9 cellular contexts compared by ENCODE assay signal in the genomic region with DNA sequence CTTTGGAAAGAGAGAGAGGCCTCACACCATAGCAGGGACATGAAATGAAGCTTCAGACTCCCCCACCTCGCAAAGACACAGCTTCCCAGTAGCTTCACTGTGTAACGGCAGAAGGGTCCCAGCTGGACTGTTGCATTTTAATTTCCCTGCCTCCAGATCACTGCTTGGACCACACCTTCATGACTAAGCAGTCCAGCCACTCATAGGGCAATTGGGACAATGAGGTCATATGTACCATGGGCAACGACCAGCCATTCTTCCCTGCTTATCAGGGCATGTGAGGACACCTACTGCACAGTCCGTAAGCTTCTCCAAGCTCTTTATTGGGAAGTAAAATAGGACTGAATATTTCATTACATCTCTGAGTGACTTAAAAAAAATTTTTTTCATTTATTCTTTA.
DNase-seq lines count a peak whose midpoint lies in the region; ATAC-seq and TF ChIP-seq lines count a peak whose summit lies in the region.
"Had no signal": no experiment of that assay in that cellular context is flagged by ENCODE, and none has a peak within 500 bp of the region (broad histone marks: within the 10 kb centered on the region; RNA-seq: fewer than 3 reads in every experiment).

No MANE protein-coding gene starts in this region.

- H3K36me3 ChIP-seq in liver (ENCODE audit: control insufficient read depth in 4 of 4, insufficient read depth in 3 of 4, low read depth in 1 of 4, low read length in 3 of 4) (no peaks in the 10 kb centered on the region), aorta (ENCODE audit: control insufficient read depth in 1 of 2, insufficient read depth in 2 of 2, low read length in 1 of 2) (no peaks in the 10 kb centered on the region)

- no peak overlapping the region for H3K9ac ChIP-seq in liver (ENCODE audit: low read depth in 1 of 2, low read length in 2 of 2)

- H3K27ac ChIP-seq in liver (ENCODE audit: low read depth in 1 of 2, low read length in 2 of 2): no peak overlapping the region
- H3K27ac ChIP-seq in aorta (ENCODE audit: low read depth in 1 of 2, low read length in 2 of 2): peak overlapping the region in 1 of 2 donors; percentile 39

- no peak overlapping the region for H3K4me3 ChIP-seq in liver (ENCODE audit: low read depth in 1 of 3, low read length in 3 of 3)
- H3K4me3 ChIP-seq in aorta (ENCODE audit: low read length in 2 of 2): no peak overlapping the region

- peak; percentile 85 for ATAC-seq in aorta (ENCODE audit: low FRiP score)
- ATAC-seq in HG02588 (IDR thresholded peaks at IDR 0.05; ENCODE audit: unreplicated experiment): no peak
- no peak for ATAC-seq in GM19463 (IDR thresholded peaks at IDR 0.05; ENCODE audit: unreplicated experiment)

- no peak for TF ChIP-seq CTCF in liver (IDR thresholded peaks at IDR 0.05; ENCODE audit: low read depth, low read length, missing input control)

- TF ChIP-seq RAD21 in liver (IDR thresholded peaks at IDR 0.05): peak in 1 of 2 donors; percentile 39

- peaks cover 8 to 44% (median 41%) of the 10 kb centered on the region in 4 donors for H3K4me1 ChIP-seq in liver (ENCODE audit: control insufficient read depth in 4 of 4, insufficient read depth in 4 of 4, low read length in 3 of 4)
- H3K4me1 ChIP-seq in aorta (ENCODE audit: control insufficient read depth in 1 of 2, insufficient read depth in 2 of 2, low read length in 2 of 2): peaks cover 6 to 11% of the 10 kb centered on the region in 2 donors

- intact Hi-C loops in aorta (cut with DNase I): no loop called here

- H3K27me3 ChIP-seq in liver (ENCODE audit: control insufficient read depth in 4 of 4, insufficient read depth in 4 of 4, low read length in 3 of 4): no peaks in the 10 kb centered on the region
- no peaks in the 10 kb centered on the region for H3K27me3 ChIP-seq in aorta (ENCODE audit: control insufficient read depth in 1 of 2, insufficient read depth in 2 of 2, low read length in 1 of 2)

- H3K9me3 ChIP-seq in liver (ENCODE audit: control insufficient read depth in 4 of 4, low read length in 3 of 4) (no peaks in the 10 kb centered on the region), aorta (ENCODE audit: control insufficient read depth, low read length) (no peaks in the 10 kb centered on the region)

- DNase-seq in SHP77 (lab: John Stamatoyannopoulos, UW): peak; percentile 11 to 12
- DNase-seq in SHP77 treated with DMSO at 0.1 percent for 48 hours (lab: John Stamatoyannopoulos, UW): no peak
- peak; percentile 79 for DNase-seq in dermis blood vessel endothelial cell
- DNase-seq in aorta: peak in 1 of 2 donors; percentile 51
- DNase-seq in NOMO-1 treated with dmso at 0.1 percent for 144 hours (lab: John Stamatoyannopoulos, UW; ENCODE audit: unreplicated experiment): no peak
- DNase-seq: stimulated activated CD4-positive, alpha-beta T cell treated with anti-CD3 and anti-CD28 coated beads, Interleukin-4, amount 100 ng/mL, for 1 hour had no signal

- WGBS in liver: 58% methylated on average over 4 of the region's 4 CpGs
- 17 to 20% methylated on average over 4 of the region's 4 CpGs for WGBS in aorta, 2 donors

TF ChIP-seq in liver, 16 proteins besides CTCF, POLR2A, EP300 and RAD21:
- TF ChIP-seq JUND (IDR thresholded peaks at IDR 0.05): peak in 1 of 2 donors; percentile 29
- peak; percentile 44 to 73 for TF ChIP-seq RXRA (IDR thresholded peaks at IDR 0.05)
- peak in 1 of 2 donors; percentile 52 for TF ChIP-seq HNF4A (conservative IDR thresholded peaks at IDR 0.05)
- no peak for TF ChIP-seq HNF4G (IDR thresholded peaks at IDR 0.05)
TF ChIP-seq in liver: peak in this region for 3.

Comparison
In these comparisons a context has a peak if more than half of its experiments do, and no peak if none do; other contexts are left out.
1. DNase-seq: peak in SHP77 (2 of 2) and dermis blood vessel endothelial cell (single experiment); none in SHP77 treated with DMSO at 0.1 percent for 48 hours (single experiment) and NOMO-1 treated with dmso at 0.1 percent for 144 hours (single experiment).